23 cellular contexts compared by ENCODE assay signal in genomic region chr3:106139834-106140233, GRCh38.
"Had no signal": no experiment of that assay in that cellular context is flagged by ENCODE, and none has a peak within 500 bp of the region (broad histone marks: within the 10 kb centered on the region; RNA-seq: fewer than 3 reads in every experiment).

No MANE protein-coding gene starts in this region.

- DNase-seq: activated CD4-positive, alpha-beta T cell treated with anti-CD3 and anti-CD28 coated beads for 4 hours; activated CD4-positive, alpha-beta T cell treated with anti-CD3 and anti-CD28 coated beads, Interleukin-2, amount 50 U/mL, for 4 hours; activated effector memory CD4-positive, alpha-beta T cell treated with Interleukin-2 at 50 U/mL for 16 hours; activated naive CD4-positive, alpha-beta T cell treated with Interleukin-2 at 50 U/mL for 16 hours; activated T-cell treated with anti-CD3 and anti-CD28 coated beads for 4 hours; activated T-cell treated with anti-CD3 and anti-CD28 coated beads, Interleukin-2, amount 50 U/mL, for 72 hours; amniotic stem cell; caudate nucleus; endodermal cell; islet precursor cell; left ventricle myocardium inferior; naive B cell; nucleus accumbens; psoas muscle; stimulated activated CD4-positive, alpha-beta T cell treated with anti-CD3 and anti-CD28 coated beads, Interleukin-2, amount 100 ng/mL, for 48 hours; stimulated activated naive CD8-positive, alpha-beta T cell treated with anti-CD3 and anti-CD28 coated beads, Interleukin-15, Interleukin-2, amounts not matched to agents 100 U/mL and 50 U/mL, for 24 hours; T-helper 1 cell; testis; uterus had no signal

- H3K4me3 ChIP-seq: left ventricle myocardium inferior, psoas muscle, testis, uterus had no signal

- H3K36me3 ChIP-seq: left ventricle myocardium inferior, uterus had no signal

- H3K79me2 ChIP-seq: parathyroid adenoma had no signal

- ATAC-seq: activated T-cell treated with anti-CD3 and anti-CD28 coated beads, Interleukin-2, amount 50 U/mL, for 72 hours; psoas muscle; stimulated activated naive CD8-positive, alpha-beta T cell treated with anti-CD3 and anti-CD28 coated beads, Interleukin-15, Interleukin-2, amounts not matched to agents 100 U/mL and 50 U/mL, for 24 hours had no signal

- H3K9ac ChIP-seq: parathyroid adenoma had no signal

- H3K27me3 ChIP-seq: testis, uterus had no signal

- H3K27me3 Mint-ChIP-seq: activated naive CD8-positive, alpha-beta T cell; dendritic cell treated with granulocyte-macrophage colony-stimulating factor and Interleukin-4, amounts not matched to agents 40 ng/mL and 50 ng/mL, for 4 days; naive B cell; type B pancreatic cell had no signal

- H3K4me1 ChIP-seq: left ventricle myocardium inferior, parathyroid adenoma, psoas muscle, testis, uterus had no signal

- H3K36me3 Mint-ChIP-seq: activated naive CD8-positive, alpha-beta T cell; naive B cell; type B pancreatic cell had no signal

- H3K27ac Mint-ChIP-seq: activated naive CD8-positive, alpha-beta T cell; activated T-cell treated with anti-CD3 and anti-CD28 coated beads, Interleukin-2, amount 50 U/mL, for 72 hours; dendritic cell treated with granulocyte-macrophage colony-stimulating factor and Interleukin-4, amounts not matched to agents 40 ng/mL and 50 ng/mL, for 4 days; endodermal cell; naive B cell had no signal

- H2AFZ ChIP-seq: parathyroid adenoma had no signal

- H3K9me3 ChIP-seq: left ventricle myocardium inferior, psoas muscle, testis, uterus had no signal

- H3K4me1 Mint-ChIP-seq: naive B cell had no signal

- H3K4me3 Mint-ChIP-seq: activated naive CD8-positive, alpha-beta T cell; activated T-cell treated with anti-CD3 and anti-CD28 coated beads, Interleukin-2, amount 50 U/mL, for 72 hours; dendritic cell treated with granulocyte-macrophage colony-stimulating factor and Interleukin-4, amounts not matched to agents 40 ng/mL and 50 ng/mL, for 4 days; endodermal cell; naive B cell had no signal

- H3K27ac ChIP-seq: left ventricle myocardium inferior, parathyroid adenoma, psoas muscle, testis, uterus had no signal
